ENCODE assay signal across 14 cellular contexts in genomic region chr5:72624641-72625236, GRCh38.
DNase-seq lines count a peak whose midpoint lies in the region; ATAC-seq and TF ChIP-seq lines count a peak whose summit lies in the region.
"Had no signal": no experiment of that assay in that cellular context is flagged by ENCODE, and none has a peak within 500 bp of the region (broad histone marks: within the 10 kb centered on the region; RNA-seq: fewer than 3 reads in every experiment).

No MANE protein-coding gene starts in this region.

- no peaks in the 10 kb centered on the region for H3K27me3 ChIP-seq in left ventricle myocardium inferior (ENCODE audit: low read depth)
- no peaks in the 10 kb centered on the region for H3K27me3 ChIP-seq in vagina
- H3K27me3 ChIP-seq: adrenal gland, pancreas, thyroid gland had no signal

- H3K27ac ChIP-seq in left ventricle myocardium inferior (replicated peaks) (no peak overlapping the region), mesodermal cell (ENCODE audit: low read depth, low read length, severe bottlenecking) (peak overlapping the region; percentile 84), vagina (peak overlapping the region; percentile 39)
- H3K27ac ChIP-seq: adrenal gland, epithelial cell of prostate, pancreas, thyroid gland had no signal

- H3K4me3 ChIP-seq in left ventricle myocardium inferior (no peak overlapping the region), mesodermal cell (ENCODE audit: extremely low read depth, insufficient read depth, low read length, poor library complexity, severe bottlenecking) (no peak overlapping the region), vagina (no peak overlapping the region)
- H3K4me3 ChIP-seq: adrenal gland, pancreas, thyroid gland had no signal

- no peaks in the 10 kb centered on the region for H3K36me3 ChIP-seq in left ventricle myocardium inferior
- H3K36me3 ChIP-seq in mesodermal cell (ENCODE audit: control insufficient read depth, insufficient read depth, low read length): no peaks in the 10 kb centered on the region
- no peaks in the 10 kb centered on the region for H3K36me3 ChIP-seq in vagina
- H3K36me3 ChIP-seq: adrenal gland, pancreas, thyroid gland had no signal

- H3K9me3 ChIP-seq in left ventricle myocardium inferior (replicated peaks) (no peaks in the 10 kb centered on the region), mesodermal cell (ENCODE audit: control insufficient read depth, low read length) (no peaks in the 10 kb centered on the region), vagina (no peaks in the 10 kb centered on the region)
- H3K9me3 ChIP-seq: adrenal gland, pancreas, thyroid gland had no signal

- peaks cover 6% of the 10 kb centered on the region for H3K4me1 ChIP-seq in left ventricle myocardium inferior
- H3K4me1 ChIP-seq in mesodermal cell (ENCODE audit: control insufficient read depth, insufficient read depth, low read length, poor library complexity, severe bottlenecking): peaks cover 39% of the 10 kb centered on the region
- H3K4me1 ChIP-seq in vagina: peaks cover 6% of the 10 kb centered on the region
- H3K4me1 ChIP-seq: adrenal gland, pancreas had no signal

- intact Hi-C loops in Right ventricle myocardium superior (cut with DNase I) (no loop called here), left ventricle myocardium inferior (cut with micrococcal nuclease) (no loop called here), vagina (cut with DNase I) (no loop called here)

- no peak for DNase-seq in Right ventricle myocardium superior
- DNase-seq in left ventricle myocardium inferior: no peak
- peak; percentile 47 for DNase-seq in cerebellum (ENCODE audit: low spot score)
- DNase-seq in vagina (ENCODE audit: extremely low spot score in 2 of 2): no peak
- no peak for DNase-seq in kidney tubule cell (ENCODE audit: low spot score)
- DNase-seq: GOT3, NCI-H82, pancreas had no signal

- TF ChIP-seq CTCF in left ventricle myocardium inferior (IDR thresholded peaks at IDR 0.05; ENCODE audit: borderline replicate concordance) (no peak), vagina (IDR thresholded peaks at IDR 0.05) (no peak)

- TF ChIP-seq POLR2A in vagina (IDR thresholded peaks at IDR 0.05): no peak

- peak; percentile 34 for ATAC-seq in Right ventricle myocardium superior (ENCODE audit: poor library complexity)
- ATAC-seq in GM21381 (IDR thresholded peaks at IDR 0.05; ENCODE audit: unreplicated experiment): no peak
- ATAC-seq in GM18520 (IDR thresholded peaks at IDR 0.05; ENCODE audit: unreplicated experiment): no peak
- ATAC-seq: pancreas had no signal

- 78 to 90% methylated on average over 2 of the region's 5 CpGs for WGBS in mesodermal cell (ENCODE audit: insufficient coverage in 2 of 2), 2 experiments
